18 cellular contexts compared by ENCODE assay signal in genomic region chr6:116210316-116210715, GRCh38.
"Had no signal": no experiment of that assay in that cellular context is flagged by ENCODE, and none has a peak within 500 bp of the region (broad histone marks: within the 10 kb centered on the region; RNA-seq: fewer than 3 reads in every experiment).

No MANE protein-coding gene starts in this region.

- ATAC-seq: gastroesophageal sphincter, natural killer cell had no signal

- H3K27ac ChIP-seq: gastroesophageal sphincter, ovary, sigmoid colon, stomach, thoracic aorta, transverse colon had no signal

- H3K36me3 ChIP-seq: gastroesophageal sphincter, ovary, right atrium auricular region, stomach, thoracic aorta, transverse colon had no signal

- H3K27me3 ChIP-seq: dorsolateral prefrontal cortex, gastroesophageal sphincter, ovary, right atrium auricular region, sigmoid colon, stomach, transverse colon had no signal

- DNase-seq: cortex of kidney; effector CD8-positive, alpha-beta T cell; glutamatergic neuron; immature natural killer cell; kidney; natural killer cell; ovary; sigmoid colon; stimulated activated CD4-positive, alpha-beta T cell treated with anti-CD3 and anti-CD28 coated beads, Interleukin-12 subunit alpha, Interleukin-12 subunit beta, amount 100 ng/mL, for 4 hours; stimulated activated naive CD4-positive, alpha-beta T cell; stomach; transverse colon had no signal

- H3K4me3 ChIP-seq: dorsolateral prefrontal cortex, gastroesophageal sphincter, lung, ovary, right atrium auricular region, sigmoid colon, skin epidermis, stomach, thoracic aorta, transverse colon had no signal

- H3K9me3 ChIP-seq: gastroesophageal sphincter, ovary, right atrium auricular region, sigmoid colon, stomach, thoracic aorta, transverse colon had no signal

- H3K4me1 ChIP-seq: stomach, transverse colon had no signal
